5 cellular contexts compared by ENCODE assay signal in genomic region chr3:8691295-8691694, GRCh38. TPM values are rescaled to one million over a fixed set of nuclear protein-coding genes. Genes with fewer than 3 reads are reported as not detected.
"Had no signal": no experiment of that assay in that cellular context is flagged by ENCODE, and none has a peak within 500 bp of the region (broad histone marks: within the 10 kb centered on the region; RNA-seq: fewer than 3 reads in every experiment).

No MANE protein-coding gene starts in this region.

RNA-seq across cellular contexts. Expression of gene CAV3, which starts 42.3 kb away (rescaled TPM):
- total RNA-seq: GM23338, H1, H9, HT-29 had no signal
- polyA plus RNA-seq: GM23338, H1, IgD-negative memory B cell had no signal

RNA-seq across cellular contexts. Expression of gene SSUH2, which starts 46.7 kb away (rescaled TPM):
- polyA plus RNA-seq: IgD-negative memory B cell had no signal
